12 cellular contexts compared by ENCODE assay signal in genomic region chr17:81935709-81936084, GRCh38. TPM values are rescaled to one million over a fixed set of nuclear protein-coding genes. Genes with fewer than 3 reads are reported as not detected.
DNase-seq lines count a peak whose midpoint lies in the region; ATAC-seq, FAIRE-seq and TF ChIP-seq lines count a peak whose summit lies in the region.
"Had no signal": no experiment of that assay in that cellular context is flagged by ENCODE, and none has a peak within 500 bp of the region (broad histone marks: within the 10 kb centered on the region; RNA-seq: fewer than 3 reads in every experiment).

No MANE protein-coding gene starts in this region.

- H3K9me2 ChIP-seq in hepatocyte (replicated peaks; ENCODE audit: insufficient read depth) = no peaks in the 10 kb centered on the region

- peaks cover 15% of the 10 kb centered on the region for H3K79me2 ChIP-seq in hepatocyte

- BruUV-seq in Caco-2 (replicated peaks; lab: Mats Ljungman, UMichigan) = no TSS peak

- no peaks in the 10 kb centered on the region for H3K27me3 Mint-ChIP-seq in Caco-2 (ENCODE audit: insufficient read depth, unreplicated experiment)

- CTCF ChIA-PET in Caco-2 (lab: Charles Lee) = interaction anchor here (0.6 to 0.8 kb wide), 2 partner anchors 8 to 25 kb away, joined by 3 to 5 read pairs; no protein-coding TSS in a partner anchor

- no peaks in the 10 kb centered on the region for H3K9me3 ChIP-seq in Caco-2
- H3K9me3 ChIP-seq in hepatocyte (ENCODE audit: low read depth) = no peaks in the 10 kb centered on the region
- H3K9me3 ChIP-seq: tibial artery had no signal

- ATAC-seq in HG03457 (IDR thresholded peaks at IDR 0.05; ENCODE audit: unreplicated experiment) = no peak

- intact Hi-C loops in Caco-2 (cut with micrococcal nuclease; ENCODE audit: unreplicated experiment) = no loop called here

- H3K27ac ChIP-seq in 22Rv1 (peak overlapping the region; percentile 74), VCaP (peak overlapping the region; percentile 91), hepatocyte (no peak overlapping the region)
- H3K27ac ChIP-seq: tibial artery had no signal

- no peaks in the 10 kb centered on the region for H3K27me3 ChIP-seq in Caco-2 (replicated peaks; ENCODE audit: control insufficient read depth, insufficient read depth, low read length)
- no peaks in the 10 kb centered on the region for H3K27me3 ChIP-seq in hepatocyte

- H3K27ac Mint-ChIP-seq in Caco-2 (ENCODE audit: unreplicated experiment) = peak overlapping the region; percentile 92

- 91% methylated on average over 6 of the region's 6 CpGs for WGBS in hepatocyte (ENCODE audit: low lambda C conversion rate, missing lambda C conversion rate)

- H3K4me3 ChIP-seq in Caco-2 (ENCODE audit: low read depth, low read length) (peak overlapping the region; percentile 15; the same call in 1 of the 2 replicates), hepatocyte (no peak overlapping the region)
- H3K4me3 ChIP-seq: tibial artery had no signal

- no peaks in the 10 kb centered on the region for H4K20me1 ChIP-seq in hepatocyte (ENCODE audit: insufficient read depth, poor library complexity, severe bottlenecking)

- H3K4me3 Mint-ChIP-seq in Caco-2 (ENCODE audit: unreplicated experiment) = peak overlapping the region; percentile 94

- no peaks in the 10 kb centered on the region for H3K9me3 Mint-ChIP-seq in Caco-2 (ENCODE audit: unreplicated experiment)

- peaks cover 12% of the 10 kb centered on the region for H3K4me1 Mint-ChIP-seq in Caco-2 (ENCODE audit: low read depth, unreplicated experiment)

- peaks cover 3% of the 10 kb centered on the region; the same call in 1 of the 2 replicates for H3K36me3 ChIP-seq in Caco-2 (ENCODE audit: control insufficient read depth, insufficient read depth, low read length)
- no peaks in the 10 kb centered on the region for H3K36me3 ChIP-seq in hepatocyte (replicated peaks; ENCODE audit: insufficient read depth, low read depth)
- H3K36me3 ChIP-seq: tibial artery had no signal

- H3K4me2 ChIP-seq in hepatocyte = peak overlapping the region; percentile 97

- no peak for FAIRE-seq in RCC 7860 (lab: Jason Lieb, UNC)
- FAIRE-seq: H54 had no signal

- POLR2A ChIA-PET in Caco-2 (lab: Charles Lee) = interaction anchor here (0.8 kb wide), 1 partner anchor 9 kb away, joined by 4 read pairs; no protein-coding TSS in a partner anchor

- no peak overlapping the region for H2AFZ ChIP-seq in hepatocyte

- peaks cover 67% of the 10 kb centered on the region for H3K36me3 Mint-ChIP-seq in Caco-2 (ENCODE audit: insufficient read depth, unreplicated experiment)

- TF ChIP-seq CTCF in 22Rv1 (IDR thresholded peaks at IDR 0.05) (no peak), Caco-2 (IDR thresholded peaks at IDR 0.05; ENCODE audit: insufficient read depth in 1 of 2, low read depth in 1 of 2, low read length in 1 of 2, severe bottlenecking in 1 of 2, unreplicated experiment in 1 of 2) (no peak), VCaP (conservative IDR thresholded peaks at IDR 0.05) (no peak), hepatocyte (IDR thresholded peaks at IDR 0.05; ENCODE audit: poor library complexity) (no peak)

- no peak for DNase-seq in Caco-2
- no peak for DNase-seq in hepatocyte (ENCODE audit: low spot score)
- DNase-seq in NCI-H146 (lab: John Stamatoyannopoulos, UW) = no peak
- no peak for DNase-seq in activated CD8-positive, alpha-beta memory T cell treated with anti-CD3 and anti-CD28 coated beads, Interleukin-2, amount 50 U/mL, for 48 hours
- no peak for DNase-seq in RCC 7860 (ENCODE audit: low spot score)
- DNase-seq: effector memory CD4-positive, alpha-beta T cell; tibial artery had no signal

- H3K4me1 ChIP-seq in Caco-2 (no peaks in the 10 kb centered on the region), hepatocyte (ENCODE audit: insufficient read depth) (peaks cover 7% of the 10 kb centered on the region)

RNA-seq across cellular contexts. Expression of gene PYCR1, which starts 1.4 kb away (rescaled TPM):
- 200 and 203 TPM in 2 replicates for total RNA-seq in Caco-2 (2022)
- total RNA-seq in hepatocyte = 109 and 113 TPM in 2 replicates
- 149 and 162 TPM in 2 replicates for polyA plus RNA-seq in hepatocyte

RNA-seq across cellular contexts. Expression of gene MAFG, which starts 8.2 kb away (rescaled TPM):
- total RNA-seq in Caco-2 (2022) (28.9 and 29.1 TPM in 2 replicates), hepatocyte (18.1 and 21.3 TPM in 2 replicates)
- 28.5 and 37.4 TPM in 2 replicates for polyA plus RNA-seq in hepatocyte

RNA-seq across cellular contexts. Expression of gene MYADML2, which starts 11.3 kb away (rescaled TPM):
- not detected in 2 replicates for total RNA-seq in Caco-2 (2022)
- total RNA-seq in hepatocyte = not detected in 2 replicates
- polyA plus RNA-seq in hepatocyte = 0.06 TPM in 2 replicates
- total RNA-seq: Daoy had no signal

RNA-seq across cellular contexts. Expression of gene SIRT7, which starts 17.7 kb away (rescaled TPM):
- 55.6 and 57.4 TPM in 2 replicates for total RNA-seq in Caco-2 (2022)
- total RNA-seq in hepatocyte = 16.5 and 18.6 TPM in 2 replicates
- 35.2 and 36.0 TPM in 2 replicates for polyA plus RNA-seq in hepatocyte

RNA-seq across cellular contexts. Expression of gene PCYT2, which starts 24.5 kb away (rescaled TPM):
- 125 and 151 TPM in 2 replicates for total RNA-seq in Caco-2 (2022)
- total RNA-seq in hepatocyte = 81.1 and 84.7 TPM in 2 replicates
- polyA plus RNA-seq in hepatocyte = 124 and 126 TPM in 2 replicates
